In genomic region chr4:2261853-2262144, GRCh38 we compare ENCODE assay signal across 8 cellular contexts. TPM values are rescaled to one million over a fixed set of nuclear protein-coding genes. Genes with fewer than 3 reads are reported as not detected.
A peak's percentile ranks its signal among the peaks of the same experiment; 100 is the strongest.
DNase-seq lines count a peak whose midpoint lies in the region; ATAC-seq and TF ChIP-seq lines count a peak whose summit lies in the region.

Gene MXD4 (minus strand): TSS chr4:2262109. CDS start chr4:2261980, 129 bp downstream.

- H3K4me3 Mint-ChIP-seq in brain = peak within 1 kb of the TSS; percentile 77 to 86 (median 80)

- no peaks in the 10 kb centered on the region for H3K9me3 ChIP-seq in suprapubic skin

- no peak for TF ChIP-seq EP300 in suprapubic skin (IDR thresholded peaks at IDR 0.05)

- peak within 1 kb of the TSS; percentile 93 for H3K4me3 ChIP-seq in suprapubic skin

- H3K4me1 Mint-ChIP-seq in brain = peaks cover 22% of the 10 kb centered on the region

- H3K27me3 ChIP-seq in suprapubic skin = no peaks in the 10 kb centered on the region

- peak; percentile 36 to 70 for TF ChIP-seq POLR2A in suprapubic skin (IDR thresholded peaks at IDR 0.05)

- WGBS in suprapubic skin = 0% methylated on average over 8 of the region's 46 CpGs

- TF ChIP-seq CTCF in brain (conservative IDR thresholded peaks at IDR 0.05) (no peak), suprapubic skin (IDR thresholded peaks at IDR 0.05) (no peak), GM13976 (IDR thresholded peaks at IDR 0.05; ENCODE audit: borderline replicate concordance, control extremely low read depth, extremely low read depth, insufficient read depth, missing control alignments) (no peak)

- H3K36me3 Mint-ChIP-seq in brain = no peaks in the 10 kb centered on the region

- DNase-seq in G401 (ENCODE audit: low spot score) (no peak), left lobe of liver (ENCODE audit: low spot score) (no peak), suprapubic skin (ENCODE audit: low spot score in 2 of 2) (no peak), GM13976 (ENCODE audit: low spot score) (no peak), GM03348 (ENCODE audit: low spot score) (no peak), NCI-H1092 treated with DMSO at 0.1 percent for 48 hours (lab: John Stamatoyannopoulos, UW) (no peak)

- peaks cover 67% of the 10 kb centered on the region for H3K4me1 ChIP-seq in suprapubic skin

- in situ Hi-C loops in G401 (cut with HindIII; ENCODE audit: low sequenced_read_pairs) (no loop called here), GM13976 (cut with MboI; ENCODE audit: low sequenced_read_pairs, unreplicated experiment) (no loop called here)

- H3K27ac Mint-ChIP-seq in brain = peak within 1 kb of the TSS in 2 of 5 experiments; percentile 70 to 89

- H3K27ac ChIP-seq in suprapubic skin = peak within 1 kb of the TSS; percentile 91

- no peaks in the 10 kb centered on the region for H3K27me3 Mint-ChIP-seq in brain

- ATAC-seq in HG03378 (IDR thresholded peaks at IDR 0.05; ENCODE audit: unreplicated experiment) = peak; percentile 1
- ATAC-seq in left lobe of liver = no peak

- peaks cover 4% of the 10 kb centered on the region for H3K36me3 ChIP-seq in suprapubic skin

- H3K9me3 Mint-ChIP-seq in brain = no peaks in the 10 kb centered on the region

RNA-seq across cellular contexts. Expression of gene MXD4, which starts in this region (rescaled TPM):
- 53.2 and 72.2 TPM in 2 replicates for total RNA-seq in G401 (2014; rRNA removed; shearing (Covaris generic))
- polyA plus RNA-seq in brain (ENCODE audit: insufficient read depth, low read depth, low replicate concordance) = 58.0 TPM
- total RNA-seq in left lobe of liver (23.6 TPM), suprapubic skin (10 to 100 TPM; 52.8 to 76.8 (median 63.3) TPM)
